Comparison of ENCODE assay signal across 1 cellular context in the genomic region with DNA sequence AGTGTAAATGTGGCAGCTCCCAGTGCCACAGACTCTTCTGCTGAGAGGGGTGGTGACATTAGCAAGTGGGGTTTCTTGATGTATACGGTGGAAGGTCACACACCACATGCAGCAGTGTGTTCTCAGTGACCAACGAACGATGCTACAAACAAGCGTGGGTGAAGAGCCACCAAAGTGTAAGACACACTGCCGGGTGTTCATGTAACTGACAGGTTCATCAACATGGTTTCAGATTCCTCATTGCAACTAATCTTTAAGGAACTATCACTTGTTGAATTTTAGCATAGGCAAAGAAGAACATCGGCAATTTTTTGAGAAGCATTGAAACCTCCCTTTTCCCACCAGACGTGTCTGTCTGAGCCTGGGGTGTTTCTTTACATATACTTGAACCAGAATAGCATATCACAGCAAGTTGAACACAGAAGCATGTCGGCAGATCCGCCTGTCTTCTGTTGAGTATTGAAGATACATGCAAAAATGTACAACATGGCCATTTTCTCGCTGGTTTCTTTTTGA.
A peak's percentile ranks its signal among the peaks of the same experiment; 100 is the strongest.
TF ChIP-seq lines count a peak whose summit lies in the region.

No MANE protein-coding gene starts in this region.

TF ChIP-seq in GM12878, 131 proteins besides CTCF, POLR2A, EP300 and RAD21 (continued from another document and continues in another):
- TF ChIP-seq, protein P1, sequence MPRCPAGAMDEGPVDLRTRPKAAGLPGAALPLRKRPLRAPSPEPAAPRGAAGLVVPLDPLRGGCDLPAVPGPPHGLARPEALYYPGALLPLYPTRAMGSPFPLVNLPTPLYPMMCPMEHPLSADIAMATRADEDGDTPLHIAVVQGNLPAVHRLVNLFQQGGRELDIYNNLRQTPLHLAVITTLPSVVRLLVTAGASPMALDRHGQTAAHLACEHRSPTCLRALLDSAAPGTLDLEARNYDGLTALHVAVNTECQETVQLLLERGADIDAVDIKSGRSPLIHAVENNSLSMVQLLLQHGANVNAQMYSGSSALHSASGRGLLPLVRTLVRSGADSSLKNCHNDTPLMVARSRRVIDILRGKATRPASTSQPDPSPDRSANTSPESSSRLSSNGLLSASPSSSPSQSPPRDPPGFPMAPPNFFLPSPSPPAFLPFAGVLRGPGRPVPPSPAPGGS (IDR thresholded peaks at IDR 0.05; ENCODE audit: borderline replicate concordance, insufficient read depth, low read depth, low read length, poor library complexity, severe bottlenecking), result no peak
- TF ChIP-seq, protein P2, sequence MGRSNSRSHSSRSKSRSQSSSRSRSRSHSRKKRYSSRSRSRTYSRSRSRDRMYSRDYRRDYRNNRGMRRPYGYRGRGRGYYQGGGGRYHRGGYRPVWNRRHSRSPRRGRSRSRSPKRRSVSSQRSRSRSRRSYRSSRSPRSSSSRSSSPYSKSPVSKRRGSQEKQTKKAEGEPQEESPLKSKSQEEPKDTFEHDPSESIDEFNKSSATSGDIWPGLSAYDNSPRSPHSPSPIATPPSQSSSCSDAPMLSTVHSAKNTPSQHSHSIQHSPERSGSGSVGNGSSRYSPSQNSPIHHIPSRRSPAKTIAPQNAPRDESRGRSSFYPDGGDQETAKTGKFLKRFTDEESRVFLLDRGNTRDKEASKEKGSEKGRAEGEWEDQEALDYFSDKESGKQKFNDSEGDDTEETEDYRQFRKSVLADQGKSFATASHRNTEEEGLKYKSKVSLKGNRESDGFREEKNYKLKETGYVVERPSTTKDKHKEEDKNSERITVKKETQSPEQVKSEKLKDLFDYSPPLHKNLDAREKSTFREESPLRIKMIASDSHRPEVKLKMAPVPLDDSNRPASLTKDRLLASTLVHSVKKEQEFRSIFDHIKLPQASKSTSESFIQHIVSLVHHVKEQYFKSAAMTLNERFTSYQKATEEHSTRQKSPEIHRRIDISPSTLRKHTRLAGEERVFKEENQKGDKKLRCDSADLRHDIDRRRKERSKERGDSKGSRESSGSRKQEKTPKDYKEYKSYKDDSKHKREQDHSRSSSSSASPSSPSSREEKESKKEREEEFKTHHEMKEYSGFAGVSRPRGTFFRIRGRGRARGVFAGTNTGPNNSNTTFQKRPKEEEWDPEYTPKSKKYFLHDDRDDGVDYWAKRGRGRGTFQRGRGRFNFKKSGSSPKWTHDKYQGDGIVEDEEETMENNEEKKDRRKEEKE (IDR thresholded peaks at IDR 0.05), result no peak
- TF ChIP-seq EZH2 (IDR thresholded peaks at IDR 0.05; ENCODE audit: borderline replicate concordance, control insufficient read depth, low read depth, low read length), result no peak
- TF ChIP-seq NR2C1 (IDR thresholded peaks at IDR 0.05), result no peak
- TF ChIP-seq SUPT20H (IDR thresholded peaks at IDR 0.05; ENCODE audit: borderline replicate concordance, control insufficient read depth, low read depth, low read length), result no peak
- TF ChIP-seq YY1 (IDR thresholded peaks at IDR 0.05; ENCODE audit: low read depth, low read length), result no peak
- TF ChIP-seq, protein P3, sequence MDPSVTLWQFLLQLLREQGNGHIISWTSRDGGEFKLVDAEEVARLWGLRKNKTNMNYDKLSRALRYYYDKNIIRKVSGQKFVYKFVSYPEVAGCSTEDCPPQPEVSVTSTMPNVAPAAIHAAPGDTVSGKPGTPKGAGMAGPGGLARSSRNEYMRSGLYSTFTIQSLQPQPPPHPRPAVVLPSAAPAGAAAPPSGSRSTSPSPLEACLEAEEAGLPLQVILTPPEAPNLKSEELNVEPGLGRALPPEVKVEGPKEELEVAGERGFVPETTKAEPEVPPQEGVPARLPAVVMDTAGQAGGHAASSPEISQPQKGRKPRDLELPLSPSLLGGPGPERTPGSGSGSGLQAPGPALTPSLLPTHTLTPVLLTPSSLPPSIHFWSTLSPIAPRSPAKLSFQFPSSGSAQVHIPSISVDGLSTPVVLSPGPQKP (IDR thresholded peaks at IDR 0.05; ENCODE audit: low read depth, low read length), result no peak
- TF ChIP-seq, protein P4, sequence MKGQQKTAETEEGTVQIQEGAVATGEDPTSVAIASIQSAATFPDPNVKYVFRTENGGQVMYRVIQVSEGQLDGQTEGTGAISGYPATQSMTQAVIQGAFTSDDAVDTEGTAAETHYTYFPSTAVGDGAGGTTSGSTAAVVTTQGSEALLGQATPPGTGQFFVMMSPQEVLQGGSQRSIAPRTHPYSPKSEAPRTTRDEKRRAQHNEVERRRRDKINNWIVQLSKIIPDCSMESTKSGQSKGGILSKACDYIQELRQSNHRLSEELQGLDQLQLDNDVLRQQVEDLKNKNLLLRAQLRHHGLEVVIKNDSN (IDR thresholded peaks at IDR 0.05; ENCODE audit: borderline replicate concordance, extremely low read length, insufficient read depth, low read depth, low read length), result no peak
- no peak for TF ChIP-seq POLR2AphosphoS5 (IDR thresholded peaks at IDR 0.05; ENCODE audit: low read length)
- peak; percentile 43 to 47; a peak in 3 of 4 replicates for TF ChIP-seq IKZF2 (IDR thresholded peaks at IDR 0.05)
- TF ChIP-seq, protein P5, sequence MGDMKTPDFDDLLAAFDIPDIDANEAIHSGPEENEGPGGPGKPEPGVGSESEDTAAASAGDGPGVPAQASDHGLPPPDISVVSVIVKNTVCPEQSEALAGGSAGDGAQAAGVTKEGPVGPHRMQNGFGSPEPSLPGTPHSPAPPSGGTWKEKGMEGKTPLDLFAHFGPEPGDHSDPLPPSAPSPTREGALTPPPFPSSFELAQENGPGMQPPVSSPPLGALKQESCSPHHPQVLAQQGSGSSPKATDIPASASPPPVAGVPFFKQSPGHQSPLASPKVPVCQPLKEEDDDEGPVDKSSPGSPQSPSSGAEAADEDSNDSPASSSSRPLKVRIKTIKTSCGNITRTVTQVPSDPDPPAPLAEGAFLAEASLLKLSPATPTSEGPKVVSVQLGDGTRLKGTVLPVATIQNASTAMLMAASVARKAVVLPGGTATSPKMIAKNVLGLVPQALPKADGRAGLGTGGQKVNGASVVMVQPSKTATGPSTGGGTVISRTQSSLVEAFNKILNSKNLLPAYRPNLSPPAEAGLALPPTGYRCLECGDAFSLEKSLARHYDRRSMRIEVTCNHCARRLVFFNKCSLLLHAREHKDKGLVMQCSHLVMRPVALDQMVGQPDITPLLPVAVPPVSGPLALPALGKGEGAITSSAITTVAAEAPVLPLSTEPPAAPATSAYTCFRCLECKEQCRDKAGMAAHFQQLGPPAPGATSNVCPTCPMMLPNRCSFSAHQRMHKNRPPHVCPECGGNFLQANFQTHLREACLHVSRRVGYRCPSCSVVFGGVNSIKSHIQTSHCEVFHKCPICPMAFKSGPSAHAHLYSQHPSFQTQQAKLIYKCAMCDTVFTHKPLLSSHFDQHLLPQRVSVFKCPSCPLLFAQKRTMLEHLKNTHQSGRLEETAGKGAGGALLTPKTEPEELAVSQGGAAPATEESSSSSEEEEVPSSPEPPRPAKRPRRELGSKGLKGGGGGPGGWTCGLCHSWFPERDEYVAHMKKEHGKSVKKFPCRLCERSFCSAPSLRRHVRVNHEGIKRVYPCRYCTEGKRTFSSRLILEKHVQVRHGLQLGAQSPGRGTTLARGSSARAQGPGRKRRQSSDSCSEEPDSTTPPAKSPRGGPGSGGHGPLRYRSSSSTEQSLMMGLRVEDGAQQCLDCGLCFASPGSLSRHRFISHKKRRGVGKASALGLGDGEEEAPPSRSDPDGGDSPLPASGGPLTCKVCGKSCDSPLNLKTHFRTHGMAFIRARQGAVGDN (IDR thresholded peaks at IDR 0.05), result peak; percentile 68; the same call in 1 of the 2 replicates
- TF ChIP-seq, protein P6, sequence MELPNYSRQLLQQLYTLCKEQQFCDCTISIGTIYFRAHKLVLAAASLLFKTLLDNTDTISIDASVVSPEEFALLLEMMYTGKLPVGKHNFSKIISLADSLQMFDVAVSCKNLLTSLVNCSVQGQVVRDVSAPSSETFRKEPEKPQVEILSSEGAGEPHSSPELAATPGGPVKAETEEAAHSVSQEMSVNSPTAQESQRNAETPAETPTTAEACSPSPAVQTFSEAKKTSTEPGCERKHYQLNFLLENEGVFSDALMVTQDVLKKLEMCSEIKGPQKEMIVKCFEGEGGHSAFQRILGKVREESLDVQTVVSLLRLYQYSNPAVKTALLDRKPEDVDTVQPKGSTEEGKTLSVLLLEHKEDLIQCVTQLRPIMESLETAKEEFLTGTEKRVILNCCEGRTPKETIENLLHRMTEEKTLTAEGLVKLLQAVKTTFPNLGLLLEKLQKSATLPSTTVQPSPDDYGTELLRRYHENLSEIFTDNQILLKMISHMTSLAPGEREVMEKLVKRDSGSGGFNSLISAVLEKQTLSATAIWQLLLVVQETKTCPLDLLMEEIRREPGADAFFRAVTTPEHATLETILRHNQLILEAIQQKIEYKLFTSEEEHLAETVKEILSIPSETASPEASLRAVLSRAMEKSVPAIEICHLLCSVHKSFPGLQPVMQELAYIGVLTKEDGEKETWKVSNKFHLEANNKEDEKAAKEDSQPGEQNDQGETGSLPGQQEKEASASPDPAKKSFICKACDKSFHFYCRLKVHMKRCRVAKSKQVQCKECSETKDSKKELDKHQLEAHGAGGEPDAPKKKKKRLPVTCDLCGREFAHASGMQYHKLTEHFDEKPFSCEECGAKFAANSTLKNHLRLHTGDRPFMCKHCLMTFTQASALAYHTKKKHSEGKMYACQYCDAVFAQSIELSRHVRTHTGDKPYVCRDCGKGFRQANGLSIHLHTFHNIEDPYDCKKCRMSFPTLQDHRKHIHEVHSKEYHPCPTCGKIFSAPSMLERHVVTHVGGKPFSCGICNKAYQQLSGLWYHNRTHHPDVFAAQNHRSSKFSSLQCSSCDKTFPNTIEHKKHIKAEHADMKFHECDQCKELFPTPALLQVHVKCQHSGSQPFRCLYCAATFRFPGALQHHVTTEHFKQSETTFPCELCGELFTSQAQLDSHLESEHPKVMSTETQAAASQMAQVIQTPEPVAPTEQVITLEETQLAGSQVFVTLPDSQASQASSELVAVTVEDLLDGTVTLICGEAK (IDR thresholded peaks at IDR 0.05; ENCODE audit: borderline replicate concordance), result no peak
- no peak for TF ChIP-seq BCL11A (IDR thresholded peaks at IDR 0.05; ENCODE audit: low read depth, low read length)
- TF ChIP-seq TBL1XR1 (IDR thresholded peaks at IDR 0.05; ENCODE audit: low read depth, low read length), result no peak
- TF ChIP-seq ZSCAN29 (IDR thresholded peaks at IDR 0.05), result no peak
- no peak for TF ChIP-seq BACH1 (IDR thresholded peaks at IDR 0.05; ENCODE audit: borderline replicate concordance)
- no peak for TF ChIP-seq DPF2 (IDR thresholded peaks at IDR 0.05)
- no peak for TF ChIP-seq NFYA (IDR thresholded peaks at IDR 0.05; ENCODE audit: borderline replicate concordance, low read depth, low read length)
- TF ChIP-seq, protein P7, sequence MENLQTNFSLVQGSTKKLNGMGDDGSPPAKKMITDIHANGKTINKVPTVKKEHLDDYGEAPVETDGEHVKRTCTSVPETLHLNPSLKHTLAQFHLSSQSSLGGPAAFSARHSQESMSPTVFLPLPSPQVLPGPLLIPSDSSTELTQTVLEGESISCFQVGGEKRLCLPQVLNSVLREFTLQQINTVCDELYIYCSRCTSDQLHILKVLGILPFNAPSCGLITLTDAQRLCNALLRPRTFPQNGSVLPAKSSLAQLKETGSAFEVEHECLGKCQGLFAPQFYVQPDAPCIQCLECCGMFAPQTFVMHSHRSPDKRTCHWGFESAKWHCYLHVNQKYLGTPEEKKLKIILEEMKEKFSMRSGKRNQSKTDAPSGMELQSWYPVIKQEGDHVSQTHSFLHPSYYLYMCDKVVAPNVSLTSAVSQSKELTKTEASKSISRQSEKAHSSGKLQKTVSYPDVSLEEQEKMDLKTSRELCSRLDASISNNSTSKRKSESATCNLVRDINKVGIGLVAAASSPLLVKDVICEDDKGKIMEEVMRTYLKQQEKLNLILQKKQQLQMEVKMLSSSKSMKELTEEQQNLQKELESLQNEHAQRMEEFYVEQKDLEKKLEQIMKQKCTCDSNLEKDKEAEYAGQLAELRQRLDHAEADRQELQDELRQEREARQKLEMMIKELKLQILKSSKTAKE (IDR thresholded peaks at IDR 0.05; ENCODE audit: low read depth, poor library complexity, severe bottlenecking), result peak; percentile 38
- no peak for TF ChIP-seq JUNB (IDR thresholded peaks at IDR 0.05)
- TF ChIP-seq, protein P8, sequence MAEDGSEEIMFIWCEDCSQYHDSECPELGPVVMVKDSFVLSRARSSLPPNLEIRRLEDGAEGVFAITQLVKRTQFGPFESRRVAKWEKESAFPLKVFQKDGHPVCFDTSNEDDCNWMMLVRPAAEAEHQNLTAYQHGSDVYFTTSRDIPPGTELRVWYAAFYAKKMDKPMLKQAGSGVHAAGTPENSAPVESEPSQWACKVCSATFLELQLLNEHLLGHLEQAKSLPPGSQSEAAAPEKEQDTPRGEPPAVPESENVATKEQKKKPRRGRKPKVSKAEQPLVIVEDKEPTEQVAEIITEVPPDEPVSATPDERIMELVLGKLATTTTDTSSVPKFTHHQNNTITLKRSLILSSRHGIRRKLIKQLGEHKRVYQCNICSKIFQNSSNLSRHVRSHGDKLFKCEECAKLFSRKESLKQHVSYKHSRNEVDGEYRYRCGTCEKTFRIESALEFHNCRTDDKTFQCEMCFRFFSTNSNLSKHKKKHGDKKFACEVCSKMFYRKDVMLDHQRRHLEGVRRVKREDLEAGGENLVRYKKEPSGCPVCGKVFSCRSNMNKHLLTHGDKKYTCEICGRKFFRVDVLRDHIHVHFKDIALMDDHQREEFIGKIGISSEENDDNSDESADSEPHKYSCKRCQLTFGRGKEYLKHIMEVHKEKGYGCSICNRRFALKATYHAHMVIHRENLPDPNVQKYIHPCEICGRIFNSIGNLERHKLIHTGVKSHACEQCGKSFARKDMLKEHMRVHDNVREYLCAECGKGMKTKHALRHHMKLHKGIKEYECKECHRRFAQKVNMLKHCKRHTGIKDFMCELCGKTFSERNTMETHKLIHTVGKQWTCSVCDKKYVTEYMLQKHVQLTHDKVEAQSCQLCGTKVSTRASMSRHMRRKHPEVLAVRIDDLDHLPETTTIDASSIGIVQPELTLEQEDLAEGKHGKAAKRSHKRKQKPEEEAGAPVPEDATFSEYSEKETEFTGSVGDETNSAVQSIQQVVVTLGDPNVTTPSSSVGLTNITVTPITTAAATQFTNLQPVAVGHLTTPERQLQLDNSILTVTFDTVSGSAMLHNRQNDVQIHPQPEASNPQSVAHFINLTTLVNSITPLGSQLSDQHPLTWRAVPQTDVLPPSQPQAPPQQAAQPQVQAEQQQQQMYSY (CRISPR knock-in tag; IDR thresholded peaks at IDR 0.05), result no peak
- TF ChIP-seq, protein P9, sequence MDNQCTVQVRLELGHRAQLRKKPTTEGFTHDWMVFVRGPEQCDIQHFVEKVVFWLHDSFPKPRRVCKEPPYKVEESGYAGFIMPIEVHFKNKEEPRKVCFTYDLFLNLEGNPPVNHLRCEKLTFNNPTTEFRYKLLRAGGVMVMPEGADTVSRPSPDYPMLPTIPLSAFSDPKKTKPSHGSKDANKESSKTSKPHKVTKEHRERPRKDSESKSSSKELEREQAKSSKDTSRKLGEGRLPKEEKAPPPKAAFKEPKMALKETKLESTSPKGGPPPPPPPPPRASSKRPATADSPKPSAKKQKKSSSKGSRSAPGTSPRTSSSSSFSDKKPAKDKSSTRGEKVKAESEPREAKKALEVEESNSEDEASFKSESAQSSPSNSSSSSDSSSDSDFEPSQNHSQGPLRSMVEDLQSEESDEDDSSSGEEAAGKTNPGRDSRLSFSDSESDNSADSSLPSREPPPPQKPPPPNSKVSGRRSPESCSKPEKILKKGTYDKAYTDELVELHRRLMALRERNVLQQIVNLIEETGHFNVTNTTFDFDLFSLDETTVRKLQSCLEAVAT (IDR thresholded peaks at IDR 0.05), result peak; percentile 64; the same call in 1 of the 2 replicates
- no peak for TF ChIP-seq FOXK2 (IDR thresholded peaks at IDR 0.05)
- TF ChIP-seq PAX5 (IDR thresholded peaks at IDR 0.05; ENCODE audit: borderline replicate concordance, low read depth, low read length), result 0 out of 2 replicates have a peak, but pooled peaks have one; percentile 18
- TF ChIP-seq ZNF274 (IDR thresholded peaks at IDR 0.05; ENCODE audit: insufficient read depth, insufficient read length), result no peak
- TF ChIP-seq IRF4 (IDR thresholded peaks at IDR 0.05; ENCODE audit: low read depth, low read length), result no peak
- TF ChIP-seq KLF5 (IDR thresholded peaks at IDR 0.05; ENCODE audit: partially characterized antibody), result no peak
